Comparison of ENCODE assay signal across 22 cellular contexts in the genomic region with DNA sequence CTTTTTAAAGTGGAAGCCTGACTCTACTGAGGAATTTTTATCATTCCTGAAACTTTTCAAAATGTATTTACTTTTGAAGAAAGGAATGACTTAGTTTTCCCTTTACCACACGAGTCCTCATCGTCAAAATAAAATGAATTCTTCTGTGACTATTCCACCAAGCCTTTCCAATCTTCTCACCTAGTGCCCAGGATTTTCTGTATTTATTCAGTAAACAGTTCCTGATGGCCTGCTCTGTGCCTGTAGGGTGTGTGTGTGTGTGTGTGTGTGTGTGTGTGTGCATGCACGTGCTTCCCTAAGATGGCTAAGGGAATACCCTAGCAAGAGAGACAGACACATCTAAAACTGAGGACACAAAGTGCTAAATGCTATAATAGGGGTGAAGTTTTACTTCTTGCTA.
DNase-seq lines count a peak whose midpoint lies in the region; ATAC-seq and TF ChIP-seq lines count a peak whose summit lies in the region.
"Had no signal": no experiment of that assay in that cellular context is flagged by ENCODE, and none has a peak within 500 bp of the region (broad histone marks: within the 10 kb centered on the region; RNA-seq: fewer than 3 reads in every experiment).

No MANE protein-coding gene starts in this region.

- no peaks in the 10 kb centered on the region for H3K4me1 ChIP-seq in hepatocyte (ENCODE audit: insufficient read depth)
- peaks cover 12 to 39% of the 10 kb centered on the region in 2 donors for H3K4me1 ChIP-seq in thoracic aorta (ENCODE audit: control insufficient read depth in 1 of 2, low read depth in 2 of 2)
- H3K4me1 ChIP-seq: BLaER1 treated with 17β-estradiol and CSF1 and Interleukin-3, amounts not matched to agents 10 nM and 100 nM had no signal

- no peak overlapping the region for H2AFZ ChIP-seq in hepatocyte

- WGBS in hepatocyte (ENCODE audit: low lambda C conversion rate, missing lambda C conversion rate) = 58% methylated on average over 3 of the region's 3 CpGs

- H3K27ac ChIP-seq in coronary artery (peak overlapping the region; percentile 9 to 41), hepatocyte (peak overlapping the region; percentile 23), thoracic aorta (peak overlapping the region; percentile 52 to 58)
- H3K27ac ChIP-seq: BLaER1 treated with 17β-estradiol and CSF1 and Interleukin-3, amounts not matched to agents 10 nM and 100 nM; HL-60; KMS-11 had no signal

- H4K20me1 ChIP-seq in hepatocyte (ENCODE audit: insufficient read depth, poor library complexity, severe bottlenecking) = no peaks in the 10 kb centered on the region
- H4K20me1 ChIP-seq: BLaER1 treated with 17β-estradiol and CSF1 and Interleukin-3, amounts not matched to agents 10 nM and 100 nM had no signal

- H3K27me3 ChIP-seq in hepatocyte (no peaks in the 10 kb centered on the region), thoracic aorta (replicated peaks; ENCODE audit: insufficient read depth) (no peaks in the 10 kb centered on the region)
- H3K27me3 ChIP-seq: BLaER1 treated with 17β-estradiol and CSF1 and Interleukin-3, amounts not matched to agents 10 nM and 100 nM had no signal

- ATAC-seq in thoracic aorta (ENCODE audit: insufficient number of reproducible peaks, low FRiP score, low read depth) (peak; percentile 18), GM21737 (IDR thresholded peaks at IDR 0.05; ENCODE audit: unreplicated experiment) (no peak), HG02571 (IDR thresholded peaks at IDR 0.05; ENCODE audit: unreplicated experiment) (no peak)
- ATAC-seq: CD8-positive, alpha-beta T cell; Panc1 had no signal

- TF ChIP-seq CTCF in coronary artery (IDR thresholded peaks at IDR 0.05) (no peak), hepatocyte (IDR thresholded peaks at IDR 0.05; ENCODE audit: poor library complexity) (no peak), thoracic aorta (IDR thresholded peaks at IDR 0.05) (no peak)

- H3K79me2 ChIP-seq in hepatocyte = no peaks in the 10 kb centered on the region

- H3K9me3 ChIP-seq in hepatocyte (ENCODE audit: low read depth) (no peaks in the 10 kb centered on the region), thoracic aorta (no peaks in the 10 kb centered on the region)
- H3K9me3 ChIP-seq: SK-N-SH had no signal

- DNase-seq in EH (ENCODE audit: low read depth) (peak; percentile 60), coronary artery (ENCODE audit: low spot score) (no peak), hepatocyte (ENCODE audit: low spot score) (no peak), thoracic aorta (ENCODE audit: low spot score) (no peak)
- DNase-seq in activated CD4-positive, alpha-beta T cell treated with anti-CD3 and anti-CD28 coated beads for 48 hours = no peak
- DNase-seq: CD8-positive, alpha-beta T cell; GDM1; H7; NCI-H1105; NCI-H146; NCI-H2029; NCI-H345; NCI-H524; NCI-H82; SIG-M5; SK-N-SH had no signal

- H3K36me3 ChIP-seq in hepatocyte (replicated peaks; ENCODE audit: insufficient read depth, low read depth) (peaks cover 3% of the 10 kb centered on the region), thoracic aorta (no peaks in the 10 kb centered on the region)
- H3K36me3 ChIP-seq: BLaER1 treated with 17β-estradiol and CSF1 and Interleukin-3, amounts not matched to agents 10 nM and 100 nM had no signal

- H3K4me3 ChIP-seq in coronary artery (no peak overlapping the region), hepatocyte (no peak overlapping the region), thoracic aorta (no peak overlapping the region)
- H3K4me3 ChIP-seq: BLaER1 treated with 17β-estradiol and CSF1 and Interleukin-3, amounts not matched to agents 10 nM and 100 nM had no signal

- no peaks in the 10 kb centered on the region for H3K9me2 ChIP-seq in hepatocyte (replicated peaks; ENCODE audit: insufficient read depth)
- H3K9me2 ChIP-seq: SK-N-SH had no signal

- H3K4me2 ChIP-seq in hepatocyte = no peak overlapping the region
- H3K4me2 ChIP-seq: KMS-11, SK-N-SH had no signal
